In genomic region chr10:111148025-111148424, GRCh38 we compare ENCODE assay signal across 20 cellular contexts.
DNase-seq lines count a peak whose midpoint lies in the region; ATAC-seq and TF ChIP-seq lines count a peak whose summit lies in the region.
"Had no signal": no experiment of that assay in that cellular context is flagged by ENCODE, and none has a peak within 500 bp of the region (broad histone marks: within the 10 kb centered on the region; RNA-seq: fewer than 3 reads in every experiment).

No MANE protein-coding gene starts in this region.

- H4K20me1 ChIP-seq in GM23338 (replicated peaks; ENCODE audit: insufficient read depth): no peaks in the 10 kb centered on the region

- no peak for TF ChIP-seq CTCF in GM23338 (conservative IDR thresholded peaks at IDR 0.05; ENCODE audit: low read depth in 2 of 2)
- TF ChIP-seq CTCF in psoas muscle (IDR thresholded peaks at IDR 0.05): no peak

- H3K4me3 ChIP-seq in GM23338 (no peak overlapping the region), psoas muscle (no peak overlapping the region)
- H3K4me3 ChIP-seq: Peyer's patch had no signal

- DNase-seq in NCI-H748 (lab: John Stamatoyannopoulos, UW; ENCODE audit: unreplicated experiment) (peak; percentile 36), NCI-H748 treated with DMSO at 0.1 percent for 48 hours (lab: John Stamatoyannopoulos, UW) (no peak), GM23338 (ENCODE audit: low spot score) (no peak), cerebellar cortex (ENCODE audit: low spot score) (peak; percentile 10), psoas muscle (no peak), medulla oblongata (ENCODE audit: extremely low spot score) (no peak), SW 1271 (lab: John Stamatoyannopoulos, UW) (no peak)
- DNase-seq: AML-193, DMS53, GF-D8, GOT3, MV-4-11, NCI-H1105 treated with DMSO at 0.1 percent for 48 hours, NCI-H2081 treated with DMSO at 0.1 percent for 48 hours, NCI-H774, Peyer's patch, SK-N-SH had no signal

- H3K79me2 ChIP-seq in GM23338 (replicated peaks; ENCODE audit: insufficient read depth): no peaks in the 10 kb centered on the region

- H3K36me3 Mint-ChIP-seq in GM23338 (ENCODE audit: low read depth): no peaks in the 10 kb centered on the region; the same call in 2 of the 3 replicates
- H3K36me3 Mint-ChIP-seq: IgD-negative memory B cell had no signal

- no peaks in the 10 kb centered on the region for H3K27me3 ChIP-seq in GM23338 (ENCODE audit: insufficient read depth)
- H3K27me3 ChIP-seq in psoas muscle (ENCODE audit: insufficient read depth in 3 of 3, low read length in 2 of 3): peaks cover 0 to 2% (median 2%) of the 10 kb centered on the region in 3 donors
- H3K27me3 ChIP-seq: Peyer's patch had no signal

- H3K27ac ChIP-seq in GM23338 (ENCODE audit: low read depth): no peak overlapping the region
- no peak overlapping the region for H3K27ac ChIP-seq in psoas muscle
- H3K27ac ChIP-seq: C4-2B, Peyer's patch had no signal

- WGBS in psoas muscle, 3 donors: 11 to 21% (median 18%) methylated on average over 6 of the region's 6 CpGs

- no peak overlapping the region for H3K4me2 ChIP-seq in GM23338
- H3K4me2 ChIP-seq: SK-N-SH had no signal

- intact Hi-C loops in psoas muscle (cut with DNase I): no loop called here

- ATAC-seq in GM23338: no peak
- peak; percentile 83 to 96 (median 92) for ATAC-seq in psoas muscle
- no peak for ATAC-seq in HG03095 (IDR thresholded peaks at IDR 0.05; ENCODE audit: unreplicated experiment)

- H3K27me3 Mint-ChIP-seq in GM23338 (ENCODE audit: insufficient read depth, low read depth, poor library complexity): peaks cover 4% of the 10 kb centered on the region

- no peak overlapping the region for H3K4me3 Mint-ChIP-seq in GM23338
- H3K4me3 Mint-ChIP-seq: IgD-negative memory B cell had no signal

- H3K9me2 ChIP-seq in GM23338 (ENCODE audit: insufficient read depth): peaks cover 31% of the 10 kb centered on the region
- H3K9me2 ChIP-seq: SK-N-SH had no signal

- H3K27ac Mint-ChIP-seq in GM23338: no peak overlapping the region
- H3K27ac Mint-ChIP-seq: IgD-negative memory B cell had no signal

- H3K4me1 Mint-ChIP-seq in GM23338: peaks cover 32% of the 10 kb centered on the region

- no peaks in the 10 kb centered on the region for H3F3A ChIP-seq in GM23338 (replicated peaks; ENCODE audit: low read depth)

- H3K4me1 ChIP-seq in GM23338 (ENCODE audit: insufficient read depth): no peaks in the 10 kb centered on the region; the same call in 1 of the 2 replicates
- no peaks in the 10 kb centered on the region for H3K4me1 ChIP-seq in psoas muscle
- H3K4me1 ChIP-seq: Peyer's patch had no signal

- H3K36me3 ChIP-seq in GM23338 (ENCODE audit: insufficient read depth) (no peaks in the 10 kb centered on the region), psoas muscle (ENCODE audit: insufficient read depth in 1 of 2, low read depth in 1 of 2) (no peaks in the 10 kb centered on the region)
- H3K36me3 ChIP-seq: Peyer's patch had no signal

- no peaks in the 10 kb centered on the region for H3K9me3 Mint-ChIP-seq in GM23338
- H3K9me3 Mint-ChIP-seq: IgD-negative memory B cell had no signal

- 0 out of 2 replicates have a peak overlapping the region, but pooled peaks have one; percentile 18 for H2AFZ ChIP-seq in GM23338

- H3K9me3 ChIP-seq in psoas muscle: no peaks in the 10 kb centered on the region
- H3K9me3 ChIP-seq: Peyer's patch, SK-N-SH had no signal

TF ChIP-seq in GM23338, 12 proteins besides CTCF, POLR2A, EP300 and RAD21 (continues in another document):
- TF ChIP-seq EZH2phosphoT487 (IDR thresholded peaks at IDR 0.05; ENCODE audit: unreplicated experiment): no peak
- no peak for TF ChIP-seq ZNF331 (CRISPR knock-in tag; IDR thresholded peaks at IDR 0.05; ENCODE audit: low read depth)
- no peak for TF ChIP-seq CREB1 (CRISPR knock-in tag; IDR thresholded peaks at IDR 0.05; ENCODE audit: low read depth)
- no peak for TF ChIP-seq ETS1 (IDR thresholded peaks at IDR 0.05)
- no peak for TF ChIP-seq STAT1 (IDR thresholded peaks at IDR 0.05; ENCODE audit: unreplicated experiment)
- no peak for TF ChIP-seq POLR2AphosphoS5 (IDR thresholded peaks at IDR 0.05; ENCODE audit: low read depth)
- TF ChIP-seq ZNF462 (CRISPR knock-in tag; IDR thresholded peaks at IDR 0.05): no peak

Comparison
In these comparisons a context has a peak if more than half of its experiments do, and no peak if none do; other contexts are left out.
1. DNase-seq: peak in NCI-H748 (single experiment) and cerebellar cortex (single experiment); none in NCI-H748 treated with DMSO at 0.1 percent for 48 hours (single experiment), GM23338 (single experiment), psoas muscle (0 of 2), medulla oblongata (single experiment) and SW 1271 (0 of 2).
2. ATAC-seq: peak in psoas muscle (4 of 4); none in GM23338 (single experiment) and HG03095 (single experiment).